In genomic region chr6:6176132-6176531, GRCh38 we compare ENCODE assay signal across 26 cellular contexts.
"Had no signal": no experiment of that assay in that cellular context is flagged by ENCODE, and none has a peak within 500 bp of the region (broad histone marks: within the 10 kb centered on the region; RNA-seq: fewer than 3 reads in every experiment).

No MANE protein-coding gene starts in this region.

- FAIRE-seq: endometrium, kidney, pancreas had no signal

- H3K27ac ChIP-seq: gastroesophageal sphincter, heart left ventricle, hepatocyte, left lung, neutrophil, pancreas, right lobe of liver, testis, tibial artery had no signal

- H2AFZ ChIP-seq: hepatocyte had no signal

- H3K79me2 ChIP-seq: hepatocyte had no signal

- H3K27me3 Mint-ChIP-seq: stimulated activated memory B cell treated with anti-CD40 and anti-IgM and Interleukin-4, amounts not matched to agents 10 μg/mL and 1 μg/mL and 100 μg/mL, for 72 hours had no signal

- H3K27ac Mint-ChIP-seq: effector memory CD8-positive, alpha-beta T cell; mesothelial cell of epicardium; naive B cell; natural killer cell treated with Interleukin-12 subunit alpha and Interleukin-12 subunit beta and Interleukin-15 and Interleukin-18, amount 100 ng/mL, for 72 hours; stimulated activated memory B cell treated with anti-CD40 and anti-IgM and Interleukin-4, amounts not matched to agents 10 μg/mL and 1 μg/mL and 100 μg/mL, for 72 hours; type B pancreatic cell had no signal

- H3K9me3 Mint-ChIP-seq: effector memory CD8-positive, alpha-beta T cell; mesothelial cell of epicardium; natural killer cell treated with Interleukin-12 subunit alpha and Interleukin-12 subunit beta and Interleukin-15 and Interleukin-18, amount 100 ng/mL, for 72 hours; neural crest cell; stimulated activated memory B cell treated with anti-CD40 and anti-IgM and Interleukin-4, amounts not matched to agents 10 μg/mL and 1 μg/mL and 100 μg/mL, for 72 hours; type B pancreatic cell had no signal

- H3K9me3 ChIP-seq: gastroesophageal sphincter, heart left ventricle, left lung, mucosa of descending colon, neutrophil, pancreas, right lobe of liver, testis, tibial artery had no signal

- H3K36me3 ChIP-seq: gastroesophageal sphincter, left lung, neutrophil, pancreas, right lobe of liver, tibial artery had no signal

- H3K4me1 ChIP-seq: gastroesophageal sphincter, heart left ventricle, left lung, pancreas, right lobe of liver, tibial artery had no signal

- H3K27me3 ChIP-seq: heart left ventricle, hepatocyte, left lung, neutrophil, pancreas, right lobe of liver, testis, tibial artery had no signal

- H3K4me1 Mint-ChIP-seq: mesothelial cell of epicardium; naive B cell; stimulated activated memory B cell treated with anti-CD40 and anti-IgM and Interleukin-4, amounts not matched to agents 10 μg/mL and 1 μg/mL and 100 μg/mL, for 72 hours had no signal

- DNase-seq: cortex of kidney; effector memory CD8-positive, alpha-beta T cell; erythroblast; foreskin fibroblast; heart left ventricle; kidney; left cardiac atrium; left lung; mesenchymal stem cell; mucosa of descending colon; naive B cell; pancreas; right lobe of liver; stimulated activated CD4-positive, alpha-beta T cell treated with anti-CD3 and anti-CD28 coated beads, Interleukin-4, amount 100 ng/mL, for 4 hours; stimulated activated naive CD8-positive, alpha-beta T cell treated with anti-CD3 and anti-CD28 coated beads, Interleukin-15, Interleukin-2, amounts not matched to agents 100 U/mL and 50 U/mL, for 24 hours; testis; tibial artery had no signal

- H3K36me3 Mint-ChIP-seq: mesothelial cell of epicardium; natural killer cell treated with Interleukin-12 subunit alpha and Interleukin-12 subunit beta and Interleukin-15 and Interleukin-18, amount 100 ng/mL, for 72 hours; stimulated activated memory B cell treated with anti-CD40 and anti-IgM and Interleukin-4, amounts not matched to agents 10 μg/mL and 1 μg/mL and 100 μg/mL, for 72 hours; type B pancreatic cell had no signal

- H3K4me3 Mint-ChIP-seq: effector memory CD8-positive, alpha-beta T cell; mesothelial cell of epicardium; naive B cell; natural killer cell treated with Interleukin-12 subunit alpha and Interleukin-12 subunit beta and Interleukin-15 and Interleukin-18, amount 100 ng/mL, for 72 hours; neural crest cell; stimulated activated memory B cell treated with anti-CD40 and anti-IgM and Interleukin-4, amounts not matched to agents 10 μg/mL and 1 μg/mL and 100 μg/mL, for 72 hours; type B pancreatic cell had no signal

- H3K4me2 ChIP-seq: hepatocyte had no signal

- ATAC-seq: effector memory CD8-positive, alpha-beta T cell; gastroesophageal sphincter; heart left ventricle; left cardiac atrium; left lung; mucosa of descending colon; natural killer cell treated with Interleukin-12 subunit alpha and Interleukin-12 subunit beta and Interleukin-15 and Interleukin-18, amount 100 ng/mL, for 72 hours; pancreas; stimulated activated memory B cell treated with anti-CD40 and anti-IgM and Interleukin-4, amounts not matched to agents 10 μg/mL and 1 μg/mL and 100 μg/mL, for 72 hours; stimulated activated naive CD8-positive, alpha-beta T cell treated with anti-CD3 and anti-CD28 coated beads, Interleukin-15, Interleukin-2, amounts not matched to agents 100 U/mL and 50 U/mL, for 24 hours had no signal

- H3K4me3 ChIP-seq: gastroesophageal sphincter, heart left ventricle, hepatocyte, left lung, mucosa of descending colon, pancreas, right lobe of liver, testis, tibial artery had no signal
